In genomic region chrX:70175338-70175737, GRCh38 we compare ENCODE assay signal across 1 cellular context.
TF ChIP-seq lines count a peak whose summit lies in the region.

No MANE protein-coding gene starts in this region.

TF ChIP-seq in K562, 482 proteins besides CTCF, POLR2A, EP300 and RAD21:
- TF ChIP-seq REST (CRISPR knock-in tag; IDR thresholded peaks at IDR 0.05; ENCODE audit: low read depth) (no peak), PHB (CRISPR knock-in tag; IDR thresholded peaks at IDR 0.05) (no peak), ZNF384 (IDR thresholded peaks at IDR 0.05; ENCODE audit: low read depth, low read length) (no peak), CCNT2 (IDR thresholded peaks at IDR 0.05; ENCODE audit: borderline replicate concordance, extremely low read depth, insufficient read length, low read depth, low read length) (no peak), NUFIP1 (IDR thresholded peaks at IDR 0.05; ENCODE audit: partially characterized antibody) (no peak), ZNF583 (CRISPR knock-in tag; IDR thresholded peaks at IDR 0.05) (no peak), ZNF655 (CRISPR knock-in tag; IDR thresholded peaks at IDR 0.05) (no peak), CHCHD3 (CRISPR knock-in tag; IDR thresholded peaks at IDR 0.05) (no peak), CSDE1 (IDR thresholded peaks at IDR 0.05) (no peak), RERE (CRISPR knock-in tag; IDR thresholded peaks at IDR 0.05; ENCODE audit: borderline replicate concordance) (no peak), ZC3H4 (CRISPR knock-in tag; IDR thresholded peaks at IDR 0.05; ENCODE audit: borderline replicate concordance) (no peak), SREBF2 (CRISPR knock-in tag; IDR thresholded peaks at IDR 0.05) (no peak), ETV6 (IDR thresholded peaks at IDR 0.05; ENCODE audit: borderline replicate concordance in 1 of 2, low read depth in 2 of 2, low read length in 1 of 2) (no peak), ETV6 (CRISPR knock-in tag; IDR thresholded peaks at IDR 0.05; ENCODE audit: borderline replicate concordance) (no peak), FIP1L1 (IDR thresholded peaks at IDR 0.05; ENCODE audit: low read depth, low read length, poor library complexity, severe bottlenecking) (no peak), BHLHE40 (IDR thresholded peaks at IDR 0.05; ENCODE audit: low read length) (no peak), NFIX (CRISPR knock-in tag; IDR thresholded peaks at IDR 0.05; ENCODE audit: low read depth) (no peak), HDAC6 (IDR thresholded peaks at IDR 0.05; ENCODE audit: low read depth, low read length) (no peak)
